Comparison of ENCODE assay signal across 19 cellular contexts in the genomic region with DNA sequence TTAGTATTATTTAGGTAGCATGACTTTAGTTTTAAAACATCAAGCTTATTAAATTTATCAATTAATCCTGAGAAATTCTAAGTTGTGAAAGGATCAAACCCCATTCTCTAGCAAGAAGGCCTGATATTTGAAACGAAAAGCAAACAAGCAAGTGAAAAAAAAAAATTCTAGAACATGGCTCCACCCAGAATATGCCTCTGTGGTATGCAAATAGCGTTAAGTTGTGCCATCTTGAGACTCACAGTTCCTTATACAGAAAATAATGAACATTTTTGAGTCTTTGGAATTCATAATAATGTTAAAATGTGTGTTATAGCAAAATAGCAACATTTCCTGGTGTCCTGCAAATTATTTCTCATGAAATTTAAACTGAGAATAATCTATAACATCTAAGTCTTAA. TPM values are rescaled to one million over a fixed set of nuclear protein-coding genes. Genes with fewer than 3 reads are reported as not detected.
DNase-seq lines count a peak whose midpoint lies in the region; ATAC-seq and TF ChIP-seq lines count a peak whose summit lies in the region.
"Had no signal": no experiment of that assay in that cellular context is flagged by ENCODE, and none has a peak within 500 bp of the region (broad histone marks: within the 10 kb centered on the region; RNA-seq: fewer than 3 reads in every experiment).

No MANE protein-coding gene starts in this region.

- no peaks in the 10 kb centered on the region for H3K36me3 Mint-ChIP-seq in activated naive CD4-positive, alpha-beta T cell treated with anti-CD3 and anti-CD28 coated beads, Interleukin-2, amount 50 U/mL, for 72 hours
- H3K36me3 Mint-ChIP-seq: CD8-positive, alpha-beta T cell had no signal

- peaks cover 35 to 77% of the 10 kb centered on the region in 2 donors for H3K4me1 ChIP-seq in gastrocnemius medialis
- H3K4me1 ChIP-seq: A549; BLaER1 treated with 17β-estradiol and CSF1 and Interleukin-3, amounts not matched to agents 10 nM and 100 nM; Caco-2 had no signal

- no peaks in the 10 kb centered on the region for H3K9me3 ChIP-seq in gastrocnemius medialis
- H3K9me3 ChIP-seq: A549; BLaER1 treated with 17β-estradiol and CSF1 and Interleukin-3, amounts not matched to agents 10 nM and 100 nM; Caco-2 had no signal

- no peak overlapping the region for H3K27ac Mint-ChIP-seq in activated naive CD4-positive, alpha-beta T cell treated with anti-CD3 and anti-CD28 coated beads, Interleukin-2, amount 50 U/mL, for 72 hours
- H3K27ac Mint-ChIP-seq: B cell; CD4-positive, alpha-beta T cell; CD8-positive, alpha-beta T cell had no signal

- H3K27me3 ChIP-seq in gastrocnemius medialis, result no peaks in the 10 kb centered on the region
- H3K27me3 ChIP-seq: BLaER1 treated with 17β-estradiol and CSF1 and Interleukin-3, amounts not matched to agents 10 nM and 100 nM had no signal

- DNase-seq in NAMALWA (ENCODE audit: low spot score) (peak; percentile 26), OCI-M1 (lab: John Stamatoyannopoulos, UW) (peak; percentile 61), gastrocnemius medialis (no peak), NCI-H510A (lab: John Stamatoyannopoulos, UW) (no peak)
- no peak for DNase-seq in activated naive CD4-positive, alpha-beta T cell treated with anti-CD3 and anti-CD28 coated beads, Interleukin-2, amount 50 U/mL, for 72 hours (ENCODE audit: low spot score in 2 of 2)
- DNase-seq: AML-193; Caco-2; Calu3; CD4-positive, alpha-beta T cell; CD8-positive, alpha-beta T cell; DMS79 treated with DMSO at 0.1 percent for 48 hours; GF-D8 had no signal

- TF ChIP-seq POLR2A in gastrocnemius medialis (IDR thresholded peaks at IDR 0.05), result no peak

- in situ Hi-C loops in gastrocnemius medialis (cut with MboI; ENCODE audit: low sequenced_read_pairs in 4 of 4), result no loop called here

- H3K27ac ChIP-seq in gastrocnemius medialis, result peak overlapping the region; percentile 6 to 78 (median 68)
- H3K27ac ChIP-seq: 22Rv1; A549; BLaER1 treated with 17β-estradiol and CSF1 and Interleukin-3, amounts not matched to agents 10 nM and 100 nM; C4-2B had no signal

- peaks cover 0 to 5% of the 10 kb centered on the region in 2 donors for H3K9me3 Mint-ChIP-seq in activated naive CD4-positive, alpha-beta T cell treated with anti-CD3 and anti-CD28 coated beads, Interleukin-2, amount 50 U/mL, for 72 hours
- H3K9me3 Mint-ChIP-seq: CD4-positive, alpha-beta T cell; CD8-positive, alpha-beta T cell had no signal

- no peak overlapping the region for H3K4me3 ChIP-seq in gastrocnemius medialis
- H3K4me3 ChIP-seq: A549; BLaER1 treated with 17β-estradiol and CSF1 and Interleukin-3, amounts not matched to agents 10 nM and 100 nM had no signal

- no peaks in the 10 kb centered on the region for H3K36me3 ChIP-seq in gastrocnemius medialis
- H3K36me3 ChIP-seq: BLaER1 treated with 17β-estradiol and CSF1 and Interleukin-3, amounts not matched to agents 10 nM and 100 nM had no signal

- ATAC-seq in GM18867 (IDR thresholded peaks at IDR 0.05; ENCODE audit: unreplicated experiment) (peak; percentile 64), gastrocnemius medialis (no peak), GM19023 (IDR thresholded peaks at IDR 0.05; ENCODE audit: unreplicated experiment) (no peak)
- ATAC-seq in activated naive CD4-positive, alpha-beta T cell treated with anti-CD3 and anti-CD28 coated beads, Interleukin-2, amount 50 U/mL, for 72 hours, result no peak
- ATAC-seq: A549; CD8-positive, alpha-beta T cell had no signal

- intact Hi-C loops in gastrocnemius medialis (cut with DNase I; ENCODE audit: low total_unique reads), result no loop called here

- TF ChIP-seq CTCF in gastrocnemius medialis (IDR thresholded peaks at IDR 0.05 in 4 of 5, conservative IDR thresholded peaks at IDR 0.05 in 1 of 5), result no peak

RNA-seq across cellular contexts. Expression of a gene that starts 42.0 kb away (rescaled TPM):
- 100 to 1,000 TPM; 190 to 628 (median 296) TPM for total RNA-seq in gastrocnemius medialis
- not detected for total RNA-seq in activated naive CD4-positive, alpha-beta T cell treated with anti-CD3 and anti-CD28 coated beads, Interleukin-2, amount 50 U/mL, for 72 hours
- total RNA-seq: B cell; Caco-2; Calu3; CD4-positive, alpha-beta T cell; CD8-positive, alpha-beta T cell had no signal

Comparison
In these comparisons a context has a peak if more than half of its experiments do, and no peak if none do; other contexts are left out.
1. DNase-seq: peak in NAMALWA (single experiment) and OCI-M1 (single experiment); none in gastrocnemius medialis (0 of 2), NCI-H510A (single experiment) and activated naive CD4-positive, alpha-beta T cell treated with anti-CD3 and anti-CD28 coated beads, Interleukin-2, amount 50 U/mL, for 72 hours (0 of 2).
2. RNA of a gene that starts 42.0 kb away (total RNA-seq): 190 to 628 TPM in gastrocnemius medialis; not detected in activated naive CD4-positive, alpha-beta T cell treated with anti-CD3 and anti-CD28 coated beads, Interleukin-2, amount 50 U/mL, for 72 hours; every median in the first group is over 100 times any median in the second.